ENCODE assay signal across 18 cellular contexts in the genomic region with DNA sequence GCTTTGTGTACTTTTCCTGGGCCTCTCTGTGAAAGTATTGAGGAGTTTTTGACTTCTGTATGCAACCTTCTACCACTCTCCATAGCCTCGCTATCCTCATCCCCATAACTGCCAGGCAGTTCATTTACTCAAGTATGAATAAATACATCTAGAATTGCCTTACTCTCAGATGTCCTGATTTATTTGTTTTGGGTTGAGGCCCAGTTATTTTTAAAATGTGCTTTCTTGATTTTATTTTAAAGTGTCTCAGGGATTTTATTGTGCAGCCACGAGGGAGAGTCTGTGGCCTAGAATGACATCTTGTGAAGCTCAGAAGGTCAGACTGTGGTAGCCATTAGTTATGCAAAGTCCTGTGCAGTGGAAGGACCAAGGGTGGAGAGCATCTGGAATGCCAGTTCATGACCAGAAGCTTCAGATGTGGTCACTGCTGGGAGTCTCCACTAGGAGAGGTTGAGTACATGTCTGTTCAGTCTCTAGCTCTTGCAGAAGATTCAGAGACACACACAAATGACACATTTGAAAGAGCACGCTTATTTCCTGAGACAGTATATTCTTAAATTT.
DNase-seq lines count a peak whose midpoint lies in the region; ATAC-seq and TF ChIP-seq lines count a peak whose summit lies in the region.
"Had no signal": no experiment of that assay in that cellular context is flagged by ENCODE, and none has a peak within 500 bp of the region (broad histone marks: within the 10 kb centered on the region; RNA-seq: fewer than 3 reads in every experiment).

No MANE protein-coding gene starts in this region.

- H3K4ac ChIP-seq in mesenchymal stem cell (ENCODE audit: low read depth in 1 of 2, low read length in 2 of 2) = no peak overlapping the region

- H2BK12ac ChIP-seq in mesenchymal stem cell (ENCODE audit: low read length in 2 of 2) = no peak overlapping the region

- no peak overlapping the region for H4K91ac ChIP-seq in mesenchymal stem cell (ENCODE audit: low read length)

- no peak overlapping the region for H2BK120ac ChIP-seq in mesenchymal stem cell (ENCODE audit: low read depth, low read length)

- ATAC-seq in GM18511 (IDR thresholded peaks at IDR 0.05; ENCODE audit: unreplicated experiment) = no peak

- H3K27ac ChIP-seq in brain microvascular endothelial cell = no peak overlapping the region
- no peak overlapping the region for H3K27ac ChIP-seq in mesenchymal stem cell (ENCODE audit: low read length, poor library complexity, severe bottlenecking)
- H3K27ac ChIP-seq in smooth muscle cell (ENCODE audit: low read depth) = no peak overlapping the region
- H3K27ac ChIP-seq in dorsolateral prefrontal cortex = no peak overlapping the region

- no peak overlapping the region for H3K18ac ChIP-seq in mesenchymal stem cell (ENCODE audit: low read depth in 1 of 2, low read length in 2 of 2)

- H3K36me3 ChIP-seq in brain microvascular endothelial cell (replicated peaks) (no peaks in the 10 kb centered on the region), mesenchymal stem cell (ENCODE audit: control insufficient read depth in 1 of 2, insufficient read depth in 2 of 2, low read depth in 1 of 2, low read length in 2 of 2) (no peaks in the 10 kb centered on the region), smooth muscle cell (ENCODE audit: low read depth) (no peaks in the 10 kb centered on the region)

- H3K9ac ChIP-seq in mesenchymal stem cell (ENCODE audit: low read length) (no peak overlapping the region), smooth muscle cell (ENCODE audit: low read depth) (no peak overlapping the region)

- peak; percentile 25 for DNase-seq in A172 (ENCODE audit: low spot score)
- peak; percentile 47 for DNase-seq in NCI-H146 (lab: John Stamatoyannopoulos, UW)
- peak; percentile 27 for DNase-seq in brain microvascular endothelial cell
- peak; percentile 20 for DNase-seq in mesenchymal stem cell
- DNase-seq in smooth muscle cell (lab: John Stamatoyannopoulos, UW; ENCODE audit: unreplicated experiment) = no peak
- no peak for DNase-seq in dorsolateral prefrontal cortex
- no peak for DNase-seq in NCI-H82 (lab: John Stamatoyannopoulos, UW)
- DNase-seq: DND-41, GDM1, KG1, NCI-H1092, NCI-H1694 treated with DMSO at 0.1 percent for 48 hours, NCI-H2107, NCI-H226, NCI-H526 treated with DMSO at 0.1 percent for 48 hours, SIG-M5 had no signal

- H3K4me3 ChIP-seq in brain microvascular endothelial cell (ENCODE audit: low read depth, low read length) (no peak overlapping the region), mesenchymal stem cell (ENCODE audit: insufficient read depth in 1 of 2, low read depth in 1 of 2, low read length in 2 of 2) (no peak overlapping the region), smooth muscle cell (no peak overlapping the region), dorsolateral prefrontal cortex (no peak overlapping the region)
- H3K4me3 ChIP-seq: GM12878 had no signal

- H3K27me3 ChIP-seq in brain microvascular endothelial cell (replicated peaks) (no peaks in the 10 kb centered on the region), mesenchymal stem cell (ENCODE audit: control insufficient read depth in 1 of 2, insufficient read depth in 1 of 2, low read length in 2 of 2) (no peaks in the 10 kb centered on the region), smooth muscle cell (ENCODE audit: low read depth) (no peaks in the 10 kb centered on the region), dorsolateral prefrontal cortex (no peaks in the 10 kb centered on the region)

- H4K20me1 ChIP-seq in smooth muscle cell (ENCODE audit: low read depth) = no peaks in the 10 kb centered on the region

- H3K14ac ChIP-seq in mesenchymal stem cell (ENCODE audit: low read length in 2 of 2) = no peak overlapping the region

- no peak overlapping the region for H2AK5ac ChIP-seq in mesenchymal stem cell (ENCODE audit: low read length, severe bottlenecking)

- no peaks in the 10 kb centered on the region for H3F3A ChIP-seq in smooth muscle cell (ENCODE audit: low read depth)

- 49% methylated on average over 1 of the region's 3 CpGs for WGBS in mesenchymal stem cell
- WGBS in smooth muscle cell (ENCODE audit: low lambda C conversion rate) = 71% methylated on average over 3 of the region's 3 CpGs

- H2AFZ ChIP-seq in mesenchymal stem cell (ENCODE audit: low read depth, low read length) (no peak overlapping the region), smooth muscle cell (ENCODE audit: low read depth) (no peak overlapping the region)

- H2BK15ac ChIP-seq in mesenchymal stem cell (ENCODE audit: low read depth, poor library complexity, severe bottlenecking) = no peak overlapping the region

- H4K8ac ChIP-seq in mesenchymal stem cell (ENCODE audit: low read length) = no peak overlapping the region

- intact Hi-C loops in dorsolateral prefrontal cortex (cut with DNase I) = no loop called here

- H3K9me3 ChIP-seq in mesenchymal stem cell (ENCODE audit: control insufficient read depth, low read length) (no peaks in the 10 kb centered on the region), smooth muscle cell (replicated peaks; ENCODE audit: low read depth) (no peaks in the 10 kb centered on the region)

- no peak overlapping the region for H3K4me2 ChIP-seq in mesenchymal stem cell (ENCODE audit: low read length, poor library complexity, severe bottlenecking)
- H3K4me2 ChIP-seq in smooth muscle cell = no peak overlapping the region

- no peaks in the 10 kb centered on the region for H3K79me2 ChIP-seq in smooth muscle cell (ENCODE audit: low read depth)

- no peaks in the 10 kb centered on the region for H3K79me1 ChIP-seq in mesenchymal stem cell (replicated peaks; ENCODE audit: low read length, poor library complexity, severe bottlenecking)

- H3K4me1 ChIP-seq in mesenchymal stem cell (ENCODE audit: control insufficient read depth, insufficient read depth, low read depth, low read length) (no peaks in the 10 kb centered on the region), smooth muscle cell (ENCODE audit: low read depth) (no peaks in the 10 kb centered on the region)

- TF ChIP-seq CTCF in brain microvascular endothelial cell (IDR thresholded peaks at IDR 0.05; ENCODE audit: low read depth, low read length, missing control alignments) = no peak
- no peak for TF ChIP-seq CTCF in smooth muscle cell (IDR thresholded peaks at IDR 0.05; ENCODE audit: borderline replicate concordance, insufficient read depth, poor library complexity, severe bottlenecking)
- no peak for TF ChIP-seq CTCF in dorsolateral prefrontal cortex (IDR thresholded peaks at IDR 0.05 in 54 of 56, conservative IDR thresholded peaks at IDR 0.05 in 2 of 56; ENCODE audit: low read depth in 1 of 56, partially characterized antibody in 56 of 56)

- in situ Hi-C loops in brain microvascular endothelial cell (cut with HindIII; ENCODE audit: low pct_ligation_motif_present, low sequenced_read_pairs) = no loop called here

- H3K23ac ChIP-seq in mesenchymal stem cell (ENCODE audit: low read length in 2 of 2) = no peak overlapping the region

- no peak overlapping the region for H2BK5ac ChIP-seq in mesenchymal stem cell (ENCODE audit: low read depth, low read length, poor library complexity, severe bottlenecking)

Comparison
In these comparisons a context has a peak if more than half of its experiments do, and no peak if none do; other contexts are left out.
1. DNase-seq: peak in A172 (single experiment), NCI-H146 (single experiment), brain microvascular endothelial cell (single experiment) and mesenchymal stem cell (single experiment); none in smooth muscle cell (single experiment), dorsolateral prefrontal cortex (0 of 10) and NCI-H82 (single experiment).